ENCODE assay signal across 8 cellular contexts in genomic region chrX:103831342-103831802, GRCh38. TPM values are rescaled to one million over a fixed set of nuclear protein-coding genes. Genes with fewer than 3 reads are reported as not detected.
DNase-seq lines count a peak whose midpoint lies in the region; ATAC-seq and TF ChIP-seq lines count a peak whose summit lies in the region.

No MANE protein-coding gene starts in this region.

- no peak for TF ChIP-seq CTCF in WI38 (IDR thresholded peaks at IDR 0.05; ENCODE audit: low read depth, low read length)
- no peak for TF ChIP-seq CTCF in foreskin keratinocyte (conservative IDR thresholded peaks at IDR 0.05)
- no peak for TF ChIP-seq CTCF in retinal pigment epithelial cell (conservative IDR thresholded peaks at IDR 0.05; ENCODE audit: low read depth, low read length)

- H3K27me3 ChIP-seq in foreskin keratinocyte, result no peaks in the 10 kb centered on the region

- no peaks in the 10 kb centered on the region for H3K4me1 ChIP-seq in foreskin keratinocyte

- H3K4me3 ChIP-seq in WI38 (ENCODE audit: low read depth, low read length) (peak overlapping the region; percentile 49), retinal pigment epithelial cell (ENCODE audit: low read length) (peak overlapping the region; percentile 66)

- ATAC-seq in HG02938 (IDR thresholded peaks at IDR 0.05; ENCODE audit: unreplicated experiment) (peak; percentile 83), foreskin keratinocyte (peak; percentile 16), HG02970 (IDR thresholded peaks at IDR 0.05; ENCODE audit: low FRiP score, unreplicated experiment) (no peak)

- peak; percentile 53 for DNase-seq in activated CD4-positive, alpha-beta T cell treated with anti-CD3 and anti-CD28 coated beads, Interleukin-2, amount 50 U/mL, for 1 hour
- DNase-seq in activated CD4-positive, alpha-beta T cell treated with anti-CD3 and anti-CD28 coated beads, Interleukin-2, amount 50 U/mL, for 4 hours, result no peak
- DNase-seq in foreskin keratinocyte (no peak), retinal pigment epithelial cell (ENCODE audit: low read depth) (no peak), COLO829 (ENCODE audit: low spot score) (no peak)

- no peak overlapping the region for H3K27ac ChIP-seq in foreskin keratinocyte

RNA-seq across cellular contexts. Expression of gene RAB9B, which starts 0.7 kb away (rescaled TPM):
- total RNA-seq in foreskin keratinocyte, result 0.11 and 0.17 TPM in 2 replicates
- 0.07 TPM in 2 replicates for polyA plus RNA-seq in foreskin keratinocyte

RNA-seq across cellular contexts. Expression of gene PLP1, which starts 54.7 kb away (rescaled TPM):
- total RNA-seq in foreskin keratinocyte, result not detected in 2 replicates
- polyA plus RNA-seq in foreskin keratinocyte, result 0.01 TPM in 1 of 2 replicates, not detected in the other
